Comparison of ENCODE assay signal across 1 cellular context in genomic region chr2:6454286-6454990, GRCh38.
TF ChIP-seq lines count a peak whose summit lies in the region.

No MANE protein-coding gene starts in this region.

TF ChIP-seq in GM12878, 131 proteins besides CTCF, POLR2A, EP300 and RAD21 (continued from another document):
- TF ChIP-seq, protein P1, sequence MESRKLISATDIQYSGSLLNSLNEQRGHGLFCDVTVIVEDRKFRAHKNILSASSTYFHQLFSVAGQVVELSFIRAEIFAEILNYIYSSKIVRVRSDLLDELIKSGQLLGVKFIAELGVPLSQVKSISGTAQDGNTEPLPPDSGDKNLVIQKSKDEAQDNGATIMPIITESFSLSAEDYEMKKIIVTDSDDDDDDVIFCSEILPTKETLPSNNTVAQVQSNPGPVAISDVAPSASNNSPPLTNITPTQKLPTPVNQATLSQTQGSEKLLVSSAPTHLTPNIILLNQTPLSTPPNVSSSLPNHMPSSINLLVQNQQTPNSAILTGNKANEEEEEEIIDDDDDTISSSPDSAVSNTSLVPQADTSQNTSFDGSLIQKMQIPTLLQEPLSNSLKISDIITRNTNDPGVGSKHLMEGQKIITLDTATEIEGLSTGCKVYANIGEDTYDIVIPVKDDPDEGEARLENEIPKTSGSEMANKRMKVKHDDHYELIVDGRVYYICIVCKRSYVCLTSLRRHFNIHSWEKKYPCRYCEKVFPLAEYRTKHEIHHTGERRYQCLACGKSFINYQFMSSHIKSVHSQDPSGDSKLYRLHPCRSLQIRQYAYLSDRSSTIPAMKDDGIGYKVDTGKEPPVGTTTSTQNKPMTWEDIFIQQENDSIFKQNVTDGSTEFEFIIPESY (IDR thresholded peaks at IDR 0.05) = no peak
- TF ChIP-seq ZBTB11 (CRISPR knock-in tag; IDR thresholded peaks at IDR 0.05) (no peak), NFXL1 (IDR thresholded peaks at IDR 0.05; ENCODE audit: borderline replicate concordance) (no peak), MTA2 (IDR thresholded peaks at IDR 0.05; ENCODE audit: low read depth) (no peak)
